In genomic region chr9:137138701-137139467, GRCh38 we compare ENCODE assay signal across 8 cellular contexts. TPM values are rescaled to one million over a fixed set of nuclear protein-coding genes. Genes with fewer than 3 reads are reported as not detected.
DNase-seq lines count a peak whose midpoint lies in the region; ATAC-seq and TF ChIP-seq lines count a peak whose summit lies in the region.

GRIN1 (plus strand) TSS chr9:137139154; CDS start chr9:137139487, 333 bp downstream.

- H3K4me1 ChIP-seq in upper lobe of right lung (no peaks in the 10 kb centered on the region), esophagus squamous epithelium (peaks cover 0 to 25% (median 13%) of the 10 kb centered on the region in 3 donors)

- H3K9me3 ChIP-seq in upper lobe of right lung (no peaks in the 10 kb centered on the region), esophagus squamous epithelium (no peaks in the 10 kb centered on the region)

- peaks cover 72% of the 10 kb centered on the region for H3K27me3 ChIP-seq in upper lobe of right lung
- peaks cover 0 to 99% (median 35%) of the 10 kb centered on the region in 4 donors for H3K27me3 ChIP-seq in esophagus squamous epithelium

- no peak for DNase-seq in Right ventricle myocardium superior
- DNase-seq in cardiac septum (ENCODE audit: low spot score), result no peak
- peak; percentile 78 for DNase-seq in astrocyte of the hippocampus (ENCODE audit: low read depth, low spot score)
- DNase-seq in iris pigment epithelial cell (ENCODE audit: low read depth), result peak; percentile 24
- peak; percentile 70 for DNase-seq in upper lobe of right lung
- no peak for DNase-seq in mucosa of gallbladder (ENCODE audit: low spot score)
- no peak for DNase-seq in SKM-1 treated with dmso at 0.1 percent for 144 hours (lab: John Stamatoyannopoulos, UW; ENCODE audit: unreplicated experiment)
- no peak for DNase-seq in esophagus squamous epithelium (lab: John Stamatoyannopoulos, UW)

- TF ChIP-seq POLR2A in esophagus squamous epithelium (IDR thresholded peaks at IDR 0.05), result no peak

- H3K4me3 ChIP-seq in upper lobe of right lung, result no peak within 1 kb of the TSS
- peak within 1 kb of the TSS in 1 of 4 donors; percentile 34 for H3K4me3 ChIP-seq in esophagus squamous epithelium

- intact Hi-C loops in Right ventricle myocardium superior (cut with DNase I), result no loop called here
- intact Hi-C loops in cardiac septum (cut with DNase I), result no loop called here
- intact Hi-C loops in upper lobe of right lung (cut with DNase I), result no loop called here
- intact Hi-C loops in esophagus squamous epithelium (cut with DNase I), result no loop called here

- H3K36me3 ChIP-seq in upper lobe of right lung (no peaks in the 10 kb centered on the region), esophagus squamous epithelium (no peaks in the 10 kb centered on the region)

- 0% methylated on average over 4 of the region's 105 CpGs; no CpG with 5 or more reads in 1 of the 2 donors for WGBS in esophagus squamous epithelium, 2 donors

- H3K27ac ChIP-seq in upper lobe of right lung, result no peak within 1 kb of the TSS
- H3K27ac ChIP-seq in esophagus squamous epithelium, result no peak within 1 kb of the TSS

- no peak for TF ChIP-seq CTCF in upper lobe of right lung (IDR thresholded peaks at IDR 0.05)
- TF ChIP-seq CTCF in esophagus squamous epithelium (IDR thresholded peaks at IDR 0.05), result no peak

- ATAC-seq in Right ventricle myocardium superior (ENCODE audit: poor library complexity), result peak; percentile 86
- ATAC-seq in upper lobe of right lung, result peak; percentile 63

RNA-seq across cellular contexts. Expression of gene GRIN1, which starts in this region (rescaled TPM):
- total RNA-seq in Right ventricle myocardium superior (not detected), cardiac septum (not detected), upper lobe of right lung (0.64 TPM), mucosa of gallbladder (0.83 TPM), esophagus squamous epithelium (under 1 TPM in 1 of 4 donors, not detected in 3; 0.38 TPM)

Comparison
In these comparisons a context has a peak if more than half of its experiments do, and no peak if none do; other contexts are left out.
1. Peak in ATAC-seq in Right ventricle myocardium superior; RNA of the gene not detected or under 1 TPM.
2. Peak in DNase-seq and ATAC-seq in upper lobe of right lung; RNA of the gene not detected or under 1 TPM.
3. DNase-seq: peak in astrocyte of the hippocampus (single experiment) and iris pigment epithelial cell (single experiment); none in Right ventricle myocardium superior (single experiment), cardiac septum (single experiment), mucosa of gallbladder (single experiment), SKM-1 treated with dmso at 0.1 percent for 144 hours (single experiment) and esophagus squamous epithelium (single experiment).